ENCODE assay signal across 29 cellular contexts in the genomic region with DNA sequence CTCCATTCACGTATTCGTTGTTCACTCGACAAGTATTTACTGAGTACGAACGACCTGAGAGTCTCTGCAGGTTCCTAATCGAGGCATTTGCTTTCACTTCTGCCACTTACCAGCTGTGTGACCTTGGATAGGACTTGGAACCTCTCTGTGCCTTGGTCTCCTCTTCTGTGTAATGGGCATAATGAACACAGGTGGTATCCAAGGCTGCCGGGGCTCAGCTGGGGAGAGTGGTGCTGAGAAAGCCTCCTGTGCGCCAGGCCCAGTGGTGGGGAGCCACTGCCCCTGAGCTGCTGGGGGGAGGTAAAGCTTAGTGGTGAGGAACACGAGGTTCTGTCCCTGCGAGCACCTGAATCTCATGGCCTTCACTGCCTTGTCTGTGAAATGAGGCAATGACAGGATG.
"Had no signal": no experiment of that assay in that cellular context is flagged by ENCODE, and none has a peak within 500 bp of the region (broad histone marks: within the 10 kb centered on the region; RNA-seq: fewer than 3 reads in every experiment).

No MANE protein-coding gene starts in this region.

- H3K9ac ChIP-seq: neural progenitor cell, parathyroid adenoma had no signal

- H3K27ac ChIP-seq: left lung, lower lobe of right lung, neural progenitor cell, parathyroid adenoma, right atrium auricular region, right lobe of liver, suprapubic skin, thoracic aorta, tibial artery, upper lobe of right lung had no signal

- H3K4me2 ChIP-seq: neural progenitor cell, smooth muscle cell had no signal

- H3K27ac Mint-ChIP-seq: mesothelial cell of epicardium; naive B cell; natural killer cell; nephron progenitor cell; stimulated activated effector memory CD8-positive, alpha-beta T cell treated with anti-CD3 and anti-CD28 coated beads, Interleukin-12 subunit alpha, Interleukin-12 subunit beta, amount 100 ng/mL, for 72 hours; stimulated activated naive CD8-positive, alpha-beta T cell treated with anti-CD3 and anti-CD28 coated beads, Interleukin-15, Interleukin-2, amounts not matched to agents 100 ng/mL and 50 ng/mL, for 24 hours had no signal

- DNase-seq: hippocampal formation; lower lobe of right lung; mammary epithelial cell; mesendoderm; naive B cell; natural killer cell; nephron progenitor cell; stimulated activated CD4-positive, alpha-beta T cell treated with anti-CD3 and anti-CD28 coated beads, Interleukin-12 subunit alpha, Interleukin-12 subunit beta, amount 100 ng/mL, for 4 hours; stimulated activated CD4-positive, alpha-beta T cell treated with anti-CD3 and anti-CD28 coated beads, Interleukin-15, amount 100 ng/mL, for 24 hours; stimulated activated CD4-positive, alpha-beta T cell treated with anti-CD3 and anti-CD28 coated beads, Interleukin-2, amount 100 ng/mL, for 24 hours; stimulated activated CD4-positive, alpha-beta T cell treated with anti-CD3 and anti-CD28 coated beads, Interleukin-4, amount 100 ng/mL, for 1 hour; stimulated activated naive CD4-positive, alpha-beta T cell; tibial artery; trophoblast cell had no signal

- H3K36me3 ChIP-seq: left lung, lower lobe of right lung, neural progenitor cell, right atrium auricular region, right lobe of liver, suprapubic skin, thoracic aorta, tibial artery, upper lobe of right lung had no signal

- H3K4me1 ChIP-seq: parathyroid adenoma, right atrium auricular region, right lobe of liver, upper lobe of right lung had no signal

- H3K4me3 Mint-ChIP-seq: mesothelial cell of epicardium; naive B cell; natural killer cell; nephron progenitor cell; neural progenitor cell; stimulated activated effector memory CD8-positive, alpha-beta T cell treated with anti-CD3 and anti-CD28 coated beads, Interleukin-12 subunit alpha, Interleukin-12 subunit beta, amount 100 ng/mL, for 72 hours; stimulated activated naive CD8-positive, alpha-beta T cell treated with anti-CD3 and anti-CD28 coated beads, Interleukin-15, Interleukin-2, amounts not matched to agents 100 ng/mL and 50 ng/mL, for 24 hours had no signal

- ATAC-seq: left colon; left lung; lower lobe of right lung; natural killer cell; right lobe of liver; stimulated activated effector memory CD8-positive, alpha-beta T cell treated with anti-CD3 and anti-CD28 coated beads, Interleukin-12 subunit alpha, Interleukin-12 subunit beta, amount 100 ng/mL, for 72 hours; upper lobe of right lung had no signal

- H3K27me3 ChIP-seq: right atrium auricular region, right lobe of liver had no signal

- H3K9me3 ChIP-seq: left lung, lower lobe of right lung, right atrium auricular region, right lobe of liver, suprapubic skin, thoracic aorta, tibial artery, upper lobe of right lung had no signal

- H3K4me3 ChIP-seq: left lung, lower lobe of right lung, neural progenitor cell, right atrium auricular region, right lobe of liver, smooth muscle cell, suprapubic skin, thoracic aorta, tibial artery, upper lobe of right lung had no signal

- FAIRE-seq: keratinocyte, urothelium cell line had no signal

- H2AFZ ChIP-seq: neural progenitor cell, parathyroid adenoma had no signal

- H3K36me3 Mint-ChIP-seq: mesothelial cell of epicardium; naive B cell; natural killer cell; neural progenitor cell; stimulated activated effector memory CD8-positive, alpha-beta T cell treated with anti-CD3 and anti-CD28 coated beads, Interleukin-12 subunit alpha, Interleukin-12 subunit beta, amount 100 ng/mL, for 72 hours had no signal

- H3K9me3 Mint-ChIP-seq: mesothelial cell of epicardium; naive B cell; natural killer cell; nephron progenitor cell; neural progenitor cell; stimulated activated effector memory CD8-positive, alpha-beta T cell treated with anti-CD3 and anti-CD28 coated beads, Interleukin-12 subunit alpha, Interleukin-12 subunit beta, amount 100 ng/mL, for 72 hours; stimulated activated naive CD8-positive, alpha-beta T cell treated with anti-CD3 and anti-CD28 coated beads, Interleukin-15, Interleukin-2, amounts not matched to agents 100 ng/mL and 50 ng/mL, for 24 hours had no signal
